In genomic region chrX:56813318-56813837, GRCh38 we compare ENCODE assay signal across 8 cellular contexts.
DNase-seq lines count a peak whose midpoint lies in the region; ATAC-seq and TF ChIP-seq lines count a peak whose summit lies in the region.

No MANE protein-coding gene starts in this region.

- H3K36me3 ChIP-seq in left ventricle myocardium inferior (no peaks in the 10 kb centered on the region), thymus (ENCODE audit: control insufficient read depth, insufficient read depth) (no peaks in the 10 kb centered on the region)

- peak; percentile 45 for ATAC-seq in GM21737 (IDR thresholded peaks at IDR 0.05; ENCODE audit: unreplicated experiment)

- peaks cover 9% of the 10 kb centered on the region for H3K36me3 Mint-ChIP-seq in activated T-helper 1 cell treated with anti-CD3 and anti-CD28 coated beads, Interleukin-12 subunit alpha, Interleukin-12 subunit beta, Interleukin-2, Interleukin-4 antibody, amounts not matched to agents 30 ng/mL and 10 ng/mL and 1 ng/mL, durations not matched to agents 14 hours and 24 hours and 36 hours (ENCODE audit: low read depth)

- peak overlapping the region; percentile 80 for H3K4me3 Mint-ChIP-seq in activated T-helper 1 cell treated with anti-CD3 and anti-CD28 coated beads, Interleukin-12 subunit alpha, Interleukin-12 subunit beta, Interleukin-2, Interleukin-4 antibody, amounts not matched to agents 30 ng/mL and 10 ng/mL and 1 ng/mL, durations not matched to agents 14 hours and 24 hours and 36 hours

- H3K9me3 ChIP-seq in left ventricle myocardium inferior (replicated peaks) (no peaks in the 10 kb centered on the region), thymus (ENCODE audit: control insufficient read depth) (no peaks in the 10 kb centered on the region)

- H3K27ac ChIP-seq in left ventricle myocardium inferior (replicated peaks) (peak overlapping the region; percentile 75), thymus (ENCODE audit: low read depth) (peak overlapping the region; percentile 70)

- peak overlapping the region; percentile 97 for H3K27ac Mint-ChIP-seq in activated T-helper 1 cell treated with anti-CD3 and anti-CD28 coated beads, Interleukin-12 subunit alpha, Interleukin-12 subunit beta, Interleukin-2, Interleukin-4 antibody, amounts not matched to agents 30 ng/mL and 10 ng/mL and 1 ng/mL, durations not matched to agents 14 hours and 24 hours and 36 hours

- DNase-seq in CD1c-positive myeloid dendritic cell (ENCODE audit: extremely low spot score) (peak; percentile 69), NCI-H226 (peak; percentile 85), left ventricle myocardium inferior (no peak), iPS-NIHi11 (ENCODE audit: low spot score) (no peak), DMS114 treated with DMSO at 0.1 percent for 48 hours (lab: John Stamatoyannopoulos, UW; ENCODE audit: unreplicated experiment) (no peak)
- DNase-seq in activated T-helper 1 cell treated with anti-CD3 and anti-CD28 coated beads, Interleukin-12 subunit alpha, Interleukin-12 subunit beta, Interleukin-2, Interleukin-4 antibody, amounts not matched to agents 30 ng/mL and 10 ng/mL and 1 ng/mL, durations not matched to agents 14 hours and 24 hours and 36 hours (ENCODE audit: low spot score): peak; percentile 32

- H3K4me1 Mint-ChIP-seq in activated T-helper 1 cell treated with anti-CD3 and anti-CD28 coated beads, Interleukin-12 subunit alpha, Interleukin-12 subunit beta, Interleukin-2, Interleukin-4 antibody, amounts not matched to agents 30 ng/mL and 10 ng/mL and 1 ng/mL, durations not matched to agents 14 hours and 24 hours and 36 hours (ENCODE audit: low read depth): peaks cover 38% of the 10 kb centered on the region

- H3K27me3 ChIP-seq in left ventricle myocardium inferior (ENCODE audit: low read depth) (no peaks in the 10 kb centered on the region), thymus (ENCODE audit: control insufficient read depth, insufficient read depth) (no peaks in the 10 kb centered on the region)

- peak overlapping the region; percentile 41 for H3K4me3 ChIP-seq in left ventricle myocardium inferior
- H3K4me3 ChIP-seq in thymus (ENCODE audit: low read length): no peak overlapping the region

- TF ChIP-seq CTCF in left ventricle myocardium inferior (IDR thresholded peaks at IDR 0.05; ENCODE audit: borderline replicate concordance): no peak

- H3K4me1 ChIP-seq in left ventricle myocardium inferior (peaks cover 5% of the 10 kb centered on the region), thymus (ENCODE audit: control insufficient read depth, insufficient read depth, low read length) (peaks cover 3% of the 10 kb centered on the region)

- H3K9me3 Mint-ChIP-seq in activated T-helper 1 cell treated with anti-CD3 and anti-CD28 coated beads, Interleukin-12 subunit alpha, Interleukin-12 subunit beta, Interleukin-2, Interleukin-4 antibody, amounts not matched to agents 30 ng/mL and 10 ng/mL and 1 ng/mL, durations not matched to agents 14 hours and 24 hours and 36 hours: no peaks in the 10 kb centered on the region

- intact Hi-C loops in activated T-helper 1 cell treated with anti-CD3 and anti-CD28 coated beads, Interleukin-12 subunit alpha, Interleukin-12 subunit beta, Interleukin-2, Interleukin-4 antibody, amounts not matched to agents 30 ng/mL and 10 ng/mL and 1 ng/mL, durations not matched to agents 14 hours and 24 hours and 36 hours (cut with micrococcal nuclease): loop anchor here (2.0 to 5.0 kb wide), 6 partner anchors 251 to 1097 kb away; partner anchors contain the start of genes FAAH2, RRAGB, SPIN2B and UBQLN2
- intact Hi-C loops in left ventricle myocardium inferior (cut with micrococcal nuclease): no loop called here

- no peaks in the 10 kb centered on the region for H3K27me3 Mint-ChIP-seq in activated T-helper 1 cell treated with anti-CD3 and anti-CD28 coated beads, Interleukin-12 subunit alpha, Interleukin-12 subunit beta, Interleukin-2, Interleukin-4 antibody, amounts not matched to agents 30 ng/mL and 10 ng/mL and 1 ng/mL, durations not matched to agents 14 hours and 24 hours and 36 hours (ENCODE audit: insufficient read depth)

- 24% methylated on average over 7 of the region's 7 CpGs for WGBS in thymus

Comparison
In these comparisons a context has a peak if more than half of its experiments do, and no peak if none do; other contexts are left out.
1. DNase-seq: peak in CD1c-positive myeloid dendritic cell (single experiment), NCI-H226 (single experiment) and activated T-helper 1 cell treated with anti-CD3 and anti-CD28 coated beads, Interleukin-12 subunit alpha, Interleukin-12 subunit beta, Interleukin-2, Interleukin-4 antibody, amounts not matched to agents 30 ng/mL and 10 ng/mL and 1 ng/mL, durations not matched to agents 14 hours and 24 hours and 36 hours (single experiment); none in left ventricle myocardium inferior (single experiment), iPS-NIHi11 (single experiment) and DMS114 treated with DMSO at 0.1 percent for 48 hours (single experiment).